1 cellular context compared by ENCODE assay signal in the genomic region with DNA sequence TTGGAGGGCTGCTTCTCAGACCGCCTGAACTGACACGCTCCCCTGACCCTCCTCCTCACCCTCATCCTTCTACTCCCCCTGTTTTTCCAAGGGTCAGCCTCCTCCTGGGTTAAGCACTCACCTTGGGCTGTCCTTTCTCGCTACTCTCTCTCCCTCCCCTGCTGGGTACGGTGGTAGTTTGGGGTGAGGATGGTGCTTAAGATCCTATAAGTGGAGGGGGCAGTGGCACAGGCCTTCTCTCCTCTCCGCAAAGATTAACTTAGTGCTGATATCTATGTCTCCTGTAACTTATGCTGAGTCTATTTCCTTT.
TF ChIP-seq lines count a peak whose summit lies in the region.

No MANE protein-coding gene starts in this region.

TF ChIP-seq in WTC11, 78 proteins besides CTCF, POLR2A, EP300 and RAD21:
- TF ChIP-seq GTF2I (CRISPR knock-in tag; conservative IDR thresholded peaks at IDR 0.05) (no peak), MXD4 (CRISPR knock-in tag; IDR thresholded peaks at IDR 0.05; ENCODE audit: borderline replicate concordance) (no peak), HMGA2 (CRISPR knock-in tag; IDR thresholded peaks at IDR 0.05) (no peak)
- TF ChIP-seq, protein P1, sequence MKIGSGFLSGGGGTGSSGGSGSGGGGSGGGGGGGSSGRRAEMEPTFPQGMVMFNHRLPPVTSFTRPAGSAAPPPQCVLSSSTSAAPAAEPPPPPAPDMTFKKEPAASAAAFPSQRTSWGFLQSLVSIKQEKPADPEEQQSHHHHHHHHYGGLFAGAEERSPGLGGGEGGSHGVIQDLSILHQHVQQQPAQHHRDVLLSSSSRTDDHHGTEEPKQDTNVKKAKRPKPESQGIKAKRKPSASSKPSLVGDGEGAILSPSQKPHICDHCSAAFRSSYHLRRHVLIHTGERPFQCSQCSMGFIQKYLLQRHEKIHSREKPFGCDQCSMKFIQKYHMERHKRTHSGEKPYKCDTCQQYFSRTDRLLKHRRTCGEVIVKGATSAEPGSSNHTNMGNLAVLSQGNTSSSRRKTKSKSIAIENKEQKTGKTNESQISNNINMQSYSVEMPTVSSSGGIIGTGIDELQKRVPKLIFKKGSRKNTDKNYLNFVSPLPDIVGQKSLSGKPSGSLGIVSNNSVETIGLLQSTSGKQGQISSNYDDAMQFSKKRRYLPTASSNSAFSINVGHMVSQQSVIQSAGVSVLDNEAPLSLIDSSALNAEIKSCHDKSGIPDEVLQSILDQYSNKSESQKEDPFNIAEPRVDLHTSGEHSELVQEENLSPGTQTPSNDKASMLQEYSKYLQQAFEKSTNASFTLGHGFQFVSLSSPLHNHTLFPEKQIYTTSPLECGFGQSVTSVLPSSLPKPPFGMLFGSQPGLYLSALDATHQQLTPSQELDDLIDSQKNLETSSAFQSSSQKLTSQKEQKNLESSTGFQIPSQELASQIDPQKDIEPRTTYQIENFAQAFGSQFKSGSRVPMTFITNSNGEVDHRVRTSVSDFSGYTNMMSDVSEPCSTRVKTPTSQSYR (CRISPR knock-in tag; IDR thresholded peaks at IDR 0.05), result no peak
